Comparison of ENCODE assay signal across 35 cellular contexts in the genomic region with DNA sequence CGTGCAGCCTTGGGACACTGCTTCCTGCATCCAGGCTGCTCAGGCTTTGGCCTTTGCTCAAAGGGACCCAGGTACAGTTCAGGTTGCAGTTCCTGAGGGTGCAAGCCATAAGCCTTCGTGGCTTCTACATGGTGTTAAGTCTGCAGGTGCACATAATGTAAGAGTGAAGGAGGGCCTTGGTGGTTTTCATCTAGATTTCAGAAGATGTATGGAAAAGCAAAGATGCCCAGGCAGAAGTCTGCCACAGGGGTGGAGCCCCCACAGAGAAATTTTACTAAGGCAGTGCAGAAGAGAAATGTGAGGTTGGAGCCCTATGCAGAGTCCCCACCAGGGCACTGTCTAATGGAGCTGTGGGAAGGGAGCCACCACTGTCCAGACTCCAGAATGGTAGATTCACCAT.
"Had no signal": no experiment of that assay in that cellular context is flagged by ENCODE, and none has a peak within 500 bp of the region (broad histone marks: within the 10 kb centered on the region; RNA-seq: fewer than 3 reads in every experiment).

No MANE protein-coding gene starts in this region.

- H3K27ac ChIP-seq: KMS-11 had no signal

- DNase-seq: Karpas-422, Kasumi-1, MG63, MM.1S, MV-4-11, NCI-H1048, NCI-H1092, NCI-H1092 treated with DMSO at 0.1 percent for 48 hours, NCI-H1105, NCI-H1105 treated with DMSO at 0.1 percent for 48 hours, NCI-H1417, NCI-H1417 treated with DMSO at 0.1 percent for 48 hours, NCI-H1436, NCI-H1436 treated with DMSO at 0.1 percent for 48 hours, NCI-H146, NCI-H1694, NCI-H1694 treated with DMSO at 0.1 percent for 48 hours, NCI-H187, NCI-H187 treated with DMSO at 0.1 percent for 48 hours, NCI-H1930, NCI-H2029, NCI-H2029 treated with DMSO at 0.1 percent for 48 hours, NCI-H2081, NCI-H2081 treated with DMSO at 0.1 percent for 48 hours, NCI-H2107, NCI-H2171, NCI-H2171 treated with DMSO at 0.1 percent for 48 hours, NCI-H2227 treated with DMSO at 0.1 percent for 48 hours, NCI-H226, NCI-H345, NCI-H446, NCI-H446 treated with DMSO at 0.1 percent for 48 hours, NCI-H510A, NCI-H510A treated with DMSO at 0.1 percent for 48 hours had no signal

- H3K4me3 ChIP-seq: MG63 had no signal

- H3K4me2 ChIP-seq: KMS-11 had no signal

- H3K36me3 ChIP-seq: MG63 had no signal

- H3K27me3 ChIP-seq: MG63 had no signal

- H3K9ac ChIP-seq: KMS-11 had no signal
